In genomic region chr12:51449569-51450246, GRCh38 we compare ENCODE assay signal across 21 cellular contexts. TPM values are rescaled to one million over a fixed set of nuclear protein-coding genes. Genes with fewer than 3 reads are reported as not detected.
A peak's percentile ranks its signal among the peaks of the same experiment; 100 is the strongest.
DNase-seq lines count a peak whose midpoint lies in the region; ATAC-seq, FAIRE-seq and TF ChIP-seq lines count a peak whose summit lies in the region.
"Had no signal": no experiment of that assay in that cellular context is flagged by ENCODE, and none has a peak within 500 bp of the region (broad histone marks: within the 10 kb centered on the region; RNA-seq: fewer than 3 reads in every experiment).

No MANE protein-coding gene starts in this region.

- RAD21 ChIA-PET in HCT116 (lab: Charles Lee; ENCODE audit: low non-redundant PET in 1 of 2, low total read pairs in 2 of 2, uncharacterized antibody in 2 of 2, unreplicated experiment in 2 of 2): no interaction called here

- H3K27ac Mint-ChIP-seq in WTC11 (peak overlapping the region; percentile 1; the same call in 1 of the 2 replicates), glutamatergic neuron (ENCODE audit: unreplicated experiment) (no peak overlapping the region)
- H3K27ac Mint-ChIP-seq: activated CD4-positive, alpha-beta memory T cell treated with anti-CD3 and anti-CD28 coated beads for 36 hours; activated naive CD4-positive, alpha-beta T cell treated with anti-CD3 and anti-CD28 coated beads, Interleukin-2, amount 50 U/mL, for 24 hours; activated T-cell treated with anti-CD3 and anti-CD28 coated beads, Interleukin-2, amount 50 U/mL, for 24 hours; CD8-positive, alpha-beta memory T cell had no signal

- H3K4me3 Mint-ChIP-seq in WTC11: no peak overlapping the region
- H3K4me3 Mint-ChIP-seq in glutamatergic neuron (ENCODE audit: unreplicated experiment): peak overlapping the region; percentile 47
- H3K4me3 Mint-ChIP-seq: activated CD4-positive, alpha-beta memory T cell treated with anti-CD3 and anti-CD28 coated beads for 36 hours; activated naive CD4-positive, alpha-beta T cell treated with anti-CD3 and anti-CD28 coated beads, Interleukin-2, amount 50 U/mL, for 24 hours; activated T-cell treated with anti-CD3 and anti-CD28 coated beads, Interleukin-2, amount 50 U/mL, for 24 hours; CD8-positive, alpha-beta memory T cell had no signal

- DNase-seq in AG09309 (ENCODE audit: low read depth) (peak; percentile 4), HCT116 (ENCODE audit: low read depth, low spot score) (no peak), WTC11 (ENCODE audit: low spot score) (no peak), glutamatergic neuron (no peak), H7 (no peak), iPS-NIHi7 (ENCODE audit: extremely low spot score) (no peak), GM12891 (ENCODE audit: insufficient read length, low spot score) (no peak)
- no peak for DNase-seq in NK-92 treated with Interleukin-12 subunit alpha and Interleukin-12 subunit beta, amount 100 ng/mL, for 24 hours (lab: John Stamatoyannopoulos, UW)
- DNase-seq: ACHN; activated CD4-positive, alpha-beta memory T cell treated with anti-CD3 and anti-CD28 coated beads for 36 hours; activated T-cell treated with anti-CD3 and anti-CD28 coated beads, Interleukin-2, amount 50 U/mL, for 24 hours; brain microvascular endothelial cell; CD8-positive, alpha-beta memory T cell; DND-41; esophagus squamous epithelium; KG1; NCI-H1105; stimulated activated naive CD8-positive, alpha-beta T cell treated with anti-CD3 and anti-CD28 coated beads, Interleukin-15, Interleukin-2, amounts not matched to agents 100 U/mL and 50 U/mL, for 24 hours had no signal

- TF ChIP-seq POLR2A in HCT116 (IDR thresholded peaks at IDR 0.05; ENCODE audit: borderline replicate concordance, extremely low read depth, insufficient read depth, insufficient read length) (no peak), GM12891 (IDR thresholded peaks at IDR 0.05; ENCODE audit: low read depth, low read length) (no peak)

- H3K27me3 Mint-ChIP-seq in WTC11 (ENCODE audit: low read depth) (no peaks in the 10 kb centered on the region), glutamatergic neuron (ENCODE audit: unreplicated experiment) (peaks cover 9% of the 10 kb centered on the region)
- H3K27me3 Mint-ChIP-seq: activated CD4-positive, alpha-beta memory T cell treated with anti-CD3 and anti-CD28 coated beads for 36 hours; activated naive CD4-positive, alpha-beta T cell treated with anti-CD3 and anti-CD28 coated beads, Interleukin-2, amount 50 U/mL, for 24 hours; activated T-cell treated with anti-CD3 and anti-CD28 coated beads, Interleukin-2, amount 50 U/mL, for 24 hours; CD8-positive, alpha-beta memory T cell had no signal

- H3K4me3 ChIP-seq in AG09309 (ENCODE audit: control insufficient read depth, low read depth, low read length) (no peak overlapping the region), HCT116 (replicated peaks in 1 of 2; ENCODE audit: low read depth in 1 of 2, low read length in 2 of 2) (no peak overlapping the region), H7 (ENCODE audit: insufficient read depth, low read depth, low read length) (no peak overlapping the region)
- H3K4me3 ChIP-seq: esophagus squamous epithelium, right atrium auricular region had no signal

- H4K20me1 ChIP-seq in HCT116 (ENCODE audit: insufficient read depth): no peaks in the 10 kb centered on the region

- TF ChIP-seq CTCF in AG09309 (IDR thresholded peaks at IDR 0.05; ENCODE audit: control insufficient read depth, insufficient read depth, low read depth, low read length, missing control alignments) (no peak), HCT116 (IDR thresholded peaks at IDR 0.05 in 2 of 3, conservative IDR thresholded peaks at IDR 0.05 in 1 of 3; ENCODE audit: borderline replicate concordance in 1 of 3, insufficient read depth in 1 of 3, low read depth in 2 of 3, low read length in 2 of 3) (no peak), WTC11 (IDR thresholded peaks at IDR 0.05) (no peak), glutamatergic neuron (IDR thresholded peaks at IDR 0.05; ENCODE audit: partially characterized antibody, unreplicated experiment) (no peak)

- POLR2A ChIA-PET in HCT116 (lab: Charles Lee): interaction anchor here (0.6 kb wide), 1 partner anchor 9 kb away, joined by 3 read pairs; no protein-coding TSS in a partner anchor
- POLR2A ChIA-PET in WTC11 (lab: Charles Lee): no interaction called here

- intact Hi-C loops in HCT116 (cut with micrococcal nuclease): no loop called here

- no peak for FAIRE-seq in GM12891 (lab: Jason Lieb, UNC)
- FAIRE-seq: RCC 7860 had no signal

- ATAC-seq in HCT116 (peak; percentile 40; the same call in 1 of the 2 replicates), WTC11 (no peak)
- ATAC-seq: stimulated activated naive CD8-positive, alpha-beta T cell treated with anti-CD3 and anti-CD28 coated beads, Interleukin-15, Interleukin-2, amounts not matched to agents 100 U/mL and 50 U/mL, for 24 hours had no signal

- H3K27me3 ChIP-seq in HCT116 (ENCODE audit: insufficient read depth, low read length): no peaks in the 10 kb centered on the region
- H3K27me3 ChIP-seq in H7 (ENCODE audit: control insufficient read depth, insufficient read depth, low read length): no peaks in the 10 kb centered on the region
- H3K27me3 ChIP-seq: brain microvascular endothelial cell, right atrium auricular region had no signal

- peaks cover 0 to 6% of the 10 kb centered on the region in 2 experiments; a peak in 2 of 4 replicates for H3K4me1 ChIP-seq in HCT116 (ENCODE audit: control insufficient read depth in 1 of 2, insufficient read depth in 2 of 2, low read length in 2 of 2)
- H3K4me1 ChIP-seq: right atrium auricular region had no signal

- H3K36me3 ChIP-seq in HCT116 (ENCODE audit: control insufficient read depth in 1 of 2, insufficient read depth in 2 of 2, low read length in 2 of 2) (no peaks in the 10 kb centered on the region), H7 (replicated peaks; ENCODE audit: control insufficient read depth, insufficient read depth, low read length) (no peaks in the 10 kb centered on the region)
- H3K36me3 ChIP-seq: brain microvascular endothelial cell, esophagus squamous epithelium, right atrium auricular region had no signal

- no peak overlapping the region for H3K9ac ChIP-seq in HCT116 (ENCODE audit: low read length)

- CTCF ChIA-PET in HCT116 (lab: Charles Lee): interaction anchor here (0.8 kb wide), 1 partner anchor 29 kb away, joined by 3 read pairs; no protein-coding TSS in a partner anchor
- CTCF ChIA-PET in WTC11 (lab: Charles Lee): interaction anchor here (1.5 kb wide), 1 partner anchor 25 kb away, joined by 5 read pairs; the partner anchor contains the start of gene SLC4A8

- H3K27ac ChIP-seq in HCT116 (ENCODE audit: low read depth, low read length): no peak overlapping the region
- H3K27ac ChIP-seq: brain microvascular endothelial cell, esophagus squamous epithelium, right atrium auricular region had no signal

- H3K9me3 Mint-ChIP-seq in WTC11: no peaks in the 10 kb centered on the region
- peaks cover 4% of the 10 kb centered on the region for H3K9me3 Mint-ChIP-seq in glutamatergic neuron (ENCODE audit: unreplicated experiment)
- H3K9me3 Mint-ChIP-seq: activated CD4-positive, alpha-beta memory T cell treated with anti-CD3 and anti-CD28 coated beads for 36 hours; activated naive CD4-positive, alpha-beta T cell treated with anti-CD3 and anti-CD28 coated beads, Interleukin-2, amount 50 U/mL, for 24 hours; activated T-cell treated with anti-CD3 and anti-CD28 coated beads, Interleukin-2, amount 50 U/mL, for 24 hours; CD8-positive, alpha-beta memory T cell had no signal

- TF ChIP-seq RAD21 in HCT116 (IDR thresholded peaks at IDR 0.05; ENCODE audit: low read depth): no peak

- BruUV-seq in HCT116 (replicated peaks; lab: Mats Ljungman, UMichigan): no TSS peak

- H2AFZ ChIP-seq in HCT116 (ENCODE audit: low read depth, low read length, poor library complexity, severe bottlenecking): no peak overlapping the region

- H3K4me1 Mint-ChIP-seq in WTC11 (peaks cover 40% of the 10 kb centered on the region), glutamatergic neuron (ENCODE audit: low read depth, unreplicated experiment) (peaks cover 2% of the 10 kb centered on the region)
- H3K4me1 Mint-ChIP-seq: CD8-positive, alpha-beta memory T cell had no signal

- H3K36me3 Mint-ChIP-seq in WTC11 (no peaks in the 10 kb centered on the region), glutamatergic neuron (ENCODE audit: unreplicated experiment) (peaks cover 4% of the 10 kb centered on the region)
- H3K36me3 Mint-ChIP-seq: activated CD4-positive, alpha-beta memory T cell treated with anti-CD3 and anti-CD28 coated beads for 36 hours had no signal

- H3K4me2 ChIP-seq in HCT116 (ENCODE audit: low read length): 0 out of 2 replicates have a peak overlapping the region, but pooled peaks have one; percentile 5

- H3K9me2 ChIP-seq in HCT116 (ENCODE audit: insufficient read depth): no peaks in the 10 kb centered on the region

- no peaks in the 10 kb centered on the region for H3K79me2 ChIP-seq in HCT116 (ENCODE audit: insufficient read depth, low read length)

- no peaks in the 10 kb centered on the region for H3K9me3 ChIP-seq in HCT116 (ENCODE audit: control insufficient read depth in 1 of 2, insufficient read depth in 1 of 2, low read depth in 1 of 2, low read length in 2 of 2)
- H3K9me3 ChIP-seq: esophagus squamous epithelium, right atrium auricular region had no signal

TF ChIP-seq in HCT116, 20 proteins besides CTCF, POLR2A, EP300 and RAD21 (continues in another document):
- no peak for TF ChIP-seq TCF7L2 (IDR thresholded peaks at IDR 0.05; ENCODE audit: borderline replicate concordance, extremely low read depth, insufficient read depth, insufficient read length)
- no peak for TF ChIP-seq FOSL1 (IDR thresholded peaks at IDR 0.05; ENCODE audit: low read depth)
- TF ChIP-seq CEBPB (IDR thresholded peaks at IDR 0.05; ENCODE audit: low read depth): no peak

TF ChIP-seq in WTC11, 78 proteins besides CTCF, POLR2A, EP300 and RAD21:
- TF ChIP-seq GABPB1 (CRISPR knock-in tag; IDR thresholded peaks at IDR 0.05): no peak
- no peak for TF ChIP-seq PRRX2 (CRISPR knock-in tag; IDR thresholded peaks at IDR 0.05)
- no peak for TF ChIP-seq CBFB (CRISPR knock-in tag; IDR thresholded peaks at IDR 0.05; ENCODE audit: low read depth)

TF ChIP-seq in GM12891, 5 proteins besides CTCF, POLR2A, EP300 and RAD21 (continues in another document):
- TF ChIP-seq POU2F2 (IDR thresholded peaks at IDR 0.05; ENCODE audit: low read depth, low read length): no peak
- TF ChIP-seq POLR2AphosphoS5 (IDR thresholded peaks at IDR 0.05; ENCODE audit: low read depth, low read length): no peak
- TF ChIP-seq TAF1 (IDR thresholded peaks at IDR 0.05; ENCODE audit: low read depth, low read length): no peak
- TF ChIP-seq PAX5 (IDR thresholded peaks at IDR 0.05; ENCODE audit: insufficient read depth, low read length, severe bottlenecking): no peak

RNA-seq across cellular contexts. Expression of gene SLC4A8, which starts 25.1 kb away (rescaled TPM):
- total RNA-seq in HCT116 (2021; ENCODE audit: unreplicated experiment): 1.4 TPM
- polyA plus RNA-seq in HCT116 (2012): 0.40 and 0.75 TPM in 2 replicates
- total RNA-seq in WTC11 (2021): 13.1 to 23.5 TPM (median 16.9 TPM) in 3 replicates
- 80.0 TPM for total RNA-seq in glutamatergic neuron (ENCODE audit: unreplicated experiment)
- 3.9 and 4.6 TPM in 2 replicates for total RNA-seq in H7 (2014; rRNA removed; shearing (Covaris generic))
- polyA plus RNA-seq in GM12891 (2012; ENCODE audit: low read depth, missing spikeins): 1.5 TPM

RNA-seq across cellular contexts. Expression of gene GALNT6, which starts 58.5 kb away (rescaled TPM):
- total RNA-seq in HCT116 (2021; ENCODE audit: unreplicated experiment) (16.4 TPM), WTC11 (2021) (11.0 to 18.3 TPM (median 11.2 TPM) in 3 replicates), glutamatergic neuron (ENCODE audit: unreplicated experiment) (0.39 TPM)
- 8.8 and 11.0 TPM in 2 replicates for polyA plus RNA-seq in HCT116 (2012)
- 22.8 and 37.0 TPM in 2 replicates for total RNA-seq in H7 (2014; rRNA removed; shearing (Covaris generic))
- polyA plus RNA-seq in GM12891 (2012; ENCODE audit: low read depth, missing spikeins): 15.2 TPM
